Comparison of ENCODE assay signal across 8 cellular contexts in genomic region chr14:67240978-67241415, GRCh38. TPM values are rescaled to one million over a fixed set of nuclear protein-coding genes. Genes with fewer than 3 reads are reported as not detected.
DNase-seq lines count a peak whose midpoint lies in the region; ATAC-seq lines count a peak whose summit lies in the region.

No MANE protein-coding gene starts in this region.

- CTCF ChIA-PET in CD4-positive, alpha-beta memory T cell (lab: Charles Lee; ENCODE audit: partially characterized antibody): interaction anchor here (1.0 kb wide), 2 partner anchors 45 to 119 kb away, joined by 3 to 4 read pairs; partner anchors contain the start of gene ATP6V1D
- CTCF ChIA-PET in activated CD8-positive, alpha-beta T cell treated with anti-CD3 and anti-CD28 coated beads, Interleukin-2, amount 10 ng/mL, durations not matched to agents 7 days and 5 days (lab: Charles Lee): interaction anchor here (0.9 to 1.2 kb wide), 2 partner anchors 44 to 119 kb away, joined by 3 to 4 read pairs; partner anchors contain the start of genes ATP6V1D and EIF2S1

- no peaks in the 10 kb centered on the region for H3K9me3 Mint-ChIP-seq in CD4-positive, alpha-beta memory T cell
- no peaks in the 10 kb centered on the region for H3K9me3 Mint-ChIP-seq in activated CD8-positive, alpha-beta T cell treated with anti-CD3 and anti-CD28 coated beads, Interleukin-2, amount 10 ng/mL, durations not matched to agents 7 days and 5 days (ENCODE audit: insufficient read depth)

- no peaks in the 10 kb centered on the region for H3K27me3 ChIP-seq in CD4-positive, alpha-beta memory T cell (ENCODE audit: insufficient read depth, low read length)

- peak overlapping the region; percentile 83 to 93 (median 88) for H3K27ac Mint-ChIP-seq in CD4-positive, alpha-beta memory T cell
- H3K27ac Mint-ChIP-seq in activated CD8-positive, alpha-beta T cell treated with anti-CD3 and anti-CD28 coated beads, Interleukin-2, amount 10 ng/mL, durations not matched to agents 7 days and 5 days: peak overlapping the region; percentile 82

- H3K36me3 Mint-ChIP-seq in CD4-positive, alpha-beta memory T cell: peaks cover 0 to 5% of the 10 kb centered on the region in 2 donors
- H3K36me3 Mint-ChIP-seq in activated CD8-positive, alpha-beta T cell treated with anti-CD3 and anti-CD28 coated beads, Interleukin-2, amount 10 ng/mL, durations not matched to agents 7 days and 5 days (ENCODE audit: low read depth): no peaks in the 10 kb centered on the region

- no peaks in the 10 kb centered on the region for H3K9me3 ChIP-seq in CD4-positive, alpha-beta memory T cell (ENCODE audit: control insufficient read depth in 1 of 2, low read length in 2 of 2)

- intact Hi-C loops in CD4-positive, alpha-beta memory T cell (cut with micrococcal nuclease): loop anchor here (1.0 to 5.0 kb wide), 4 partner anchors 46 to 1911 kb away; partner anchors contain the start of genes ATP6V1D, DCAF5 and GPHN

- peaks cover 17% of the 10 kb centered on the region for H3K4me1 ChIP-seq in CD4-positive, alpha-beta memory T cell (ENCODE audit: insufficient read depth, low read length)

- no peaks in the 10 kb centered on the region for H3K27me3 Mint-ChIP-seq in CD4-positive, alpha-beta memory T cell
- peaks cover 22% of the 10 kb centered on the region for H3K27me3 Mint-ChIP-seq in activated CD8-positive, alpha-beta T cell treated with anti-CD3 and anti-CD28 coated beads, Interleukin-2, amount 10 ng/mL, durations not matched to agents 7 days and 5 days (ENCODE audit: low read depth)

- peaks cover 7 to 32% (median 18%) of the 10 kb centered on the region in 4 donors for H3K4me1 Mint-ChIP-seq in CD4-positive, alpha-beta memory T cell
- peaks cover 16% of the 10 kb centered on the region for H3K4me1 Mint-ChIP-seq in activated CD8-positive, alpha-beta T cell treated with anti-CD3 and anti-CD28 coated beads, Interleukin-2, amount 10 ng/mL, durations not matched to agents 7 days and 5 days (ENCODE audit: low read depth)

- ATAC-seq in GM19452 (IDR thresholded peaks at IDR 0.05; ENCODE audit: unreplicated experiment): peak; percentile 96
- peak; percentile 47 for ATAC-seq in HG03575 (IDR thresholded peaks at IDR 0.05; ENCODE audit: extremely low read depth, insufficient number of reproducible peaks, low FRiP score, unreplicated experiment)
- ATAC-seq in activated CD8-positive, alpha-beta T cell treated with anti-CD3 and anti-CD28 coated beads, Interleukin-2, amount 10 ng/mL, durations not matched to agents 7 days and 5 days: peak; percentile 97

- peak overlapping the region; percentile 81 to 94 (median 92) for H3K4me3 Mint-ChIP-seq in CD4-positive, alpha-beta memory T cell
- peak overlapping the region; percentile 84 for H3K4me3 Mint-ChIP-seq in activated CD8-positive, alpha-beta T cell treated with anti-CD3 and anti-CD28 coated beads, Interleukin-2, amount 10 ng/mL, durations not matched to agents 7 days and 5 days

- peak overlapping the region; percentile 73 to 90 for H3K4me3 ChIP-seq in CD4-positive, alpha-beta memory T cell (ENCODE audit: low read length in 2 of 2)

- peak overlapping the region; percentile 61 for H3K27ac ChIP-seq in CD4-positive, alpha-beta memory T cell (ENCODE audit: low read depth, low read length)

- DNase-seq in CD4-positive, alpha-beta memory T cell: peak; percentile 90 to 92 (median 91)
- DNase-seq in NCI-H82 (lab: John Stamatoyannopoulos, UW) (peak; percentile 97), lung microvascular endothelial cell (ENCODE audit: low read depth in 2 of 2) (peak; percentile 98)
- peak; percentile 95 for DNase-seq in activated CD8-positive, alpha-beta T cell treated with anti-CD3 and anti-CD28 coated beads, Interleukin-2, amount 10 ng/mL, durations not matched to agents 7 days and 5 days
- DNase-seq in effector CD4-positive, alpha-beta T cell: peak; percentile 85
- DNase-seq in stimulated activated CD4-positive, alpha-beta T cell treated with anti-CD3 and anti-CD28 coated beads, TNF-alpha, amount 100 ng/mL, for 4 hours (ENCODE audit: low read depth in 3 of 3): peak; percentile 82 to 87 (median 84)

- POLR2A ChIA-PET in CD4-positive, alpha-beta memory T cell (lab: Charles Lee; ENCODE audit: partially characterized antibody): interaction anchor here (1.0 to 2.1 kb wide), 4 partner anchors 9 to 733 kb away, joined by 4 to 14 read pairs (median 6); partner anchors contain the start of genes ATP6V1D, EIF2S1 and GPHN
- POLR2A ChIA-PET in activated CD8-positive, alpha-beta T cell treated with anti-CD3 and anti-CD28 coated beads, Interleukin-2, amount 10 ng/mL, durations not matched to agents 7 days and 5 days (lab: Charles Lee): interaction anchor here (0.6 kb wide), 1 partner anchor 18 kb away, joined by 3 read pairs; no protein-coding TSS in a partner anchor

- H3K36me3 ChIP-seq in CD4-positive, alpha-beta memory T cell (ENCODE audit: insufficient read depth, low read length): no peaks in the 10 kb centered on the region

RNA-seq across cellular contexts. Expression of gene PALS1, which starts 0.2 kb away (rescaled TPM):
- total RNA-seq in CD4-positive, alpha-beta memory T cell: 10 to 100 TPM; 16.2 to 18.5 TPM
- polyA plus RNA-seq in CD4-positive, alpha-beta memory T cell: 1 to 10 TPM; 2.2 to 3.4 TPM
- 1 to 10 TPM; 5.1 to 5.5 TPM for total RNA-seq in activated CD8-positive, alpha-beta T cell treated with anti-CD3 and anti-CD28 coated beads, Interleukin-2, amount 10 ng/mL, durations not matched to agents 7 days and 5 days
- total RNA-seq in lung microvascular endothelial cell: 19.8 and 23.6 TPM in 2 replicates

RNA-seq across cellular contexts. Expression of gene GARIN2, which starts 51.8 kb away (rescaled TPM):
- total RNA-seq in CD4-positive, alpha-beta memory T cell: not detected
- not detected for polyA plus RNA-seq in CD4-positive, alpha-beta memory T cell
- total RNA-seq in activated CD8-positive, alpha-beta T cell treated with anti-CD3 and anti-CD28 coated beads, Interleukin-2, amount 10 ng/mL, durations not matched to agents 7 days and 5 days: not detected
- not detected in 2 replicates for total RNA-seq in lung microvascular endothelial cell

Comparison
In these comparisons a context has a peak if more than half of its experiments do, and no peak if none do; other contexts are left out.
1. Peak in every context shown above with its lines: DNase-seq, ATAC-seq, H3K4me3 ChIP-seq and H3K27ac ChIP-seq.
2. ATAC-seq: peak in every context shown above with its lines; median percentile 97 in activated CD8-positive, alpha-beta T cell treated with anti-CD3 and anti-CD28 coated beads, Interleukin-2, amount 10 ng/mL, durations not matched to agents 7 days and 5 days; 96 in GM19452; 47 in HG03575.